In the genomic region with DNA sequence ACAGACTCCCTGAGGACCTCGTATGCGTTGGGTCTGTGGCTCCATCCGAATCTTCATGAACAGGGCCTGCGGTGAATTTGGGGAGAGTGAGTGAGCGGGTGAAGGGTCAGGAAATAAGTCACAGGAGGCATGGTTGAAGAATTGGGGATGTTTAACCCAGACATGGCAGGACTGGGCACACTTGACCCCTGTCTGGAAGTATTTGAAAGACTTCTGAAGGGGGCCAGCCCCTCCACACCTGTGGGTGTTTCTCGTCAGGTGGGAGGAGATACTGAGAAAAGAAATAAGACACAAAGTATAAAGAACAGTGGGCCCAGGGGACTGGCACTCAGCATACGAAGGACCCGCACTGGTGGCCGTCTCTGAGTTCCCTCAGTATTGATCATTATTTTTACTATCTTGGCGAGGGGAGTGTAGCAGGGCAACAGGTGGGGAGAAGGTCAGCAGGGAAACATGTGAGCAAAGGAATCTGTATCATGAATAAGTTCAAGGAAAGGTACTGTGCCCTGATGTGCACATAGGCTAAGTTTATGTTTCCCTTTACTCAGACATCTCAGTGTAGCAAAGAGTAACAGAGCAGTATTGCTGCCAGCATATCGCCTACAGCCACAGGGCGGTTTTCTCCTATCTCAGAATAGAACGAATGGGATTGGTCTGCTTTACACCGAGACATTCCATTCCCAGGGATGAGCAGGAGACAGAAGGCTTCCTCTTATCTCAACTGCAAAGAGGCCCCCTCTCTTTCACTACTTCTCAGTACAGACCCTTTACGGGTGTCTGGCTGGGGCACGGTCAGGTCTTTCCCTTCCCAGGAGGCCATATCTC, we compare ENCODE assay signal across 8 cellular contexts. TPM values are rescaled to one million over a fixed set of nuclear protein-coding genes. Genes with fewer than 3 reads are reported as not detected.
DNase-seq lines count a peak whose midpoint lies in the region; ATAC-seq and TF ChIP-seq lines count a peak whose summit lies in the region.

No MANE protein-coding gene starts in this region.

- H3K36me3 Mint-ChIP-seq in activated naive CD4-positive, alpha-beta T cell treated with anti-CD3 and anti-CD28 coated beads for 36 hours (ENCODE audit: low read depth) = peaks cover 27% of the 10 kb centered on the region

- H3K27me3 ChIP-seq in adrenal gland (no peaks in the 10 kb centered on the region), right lobe of liver (no peaks in the 10 kb centered on the region), upper lobe of left lung (no peaks in the 10 kb centered on the region)

- CTCF ChIA-PET in activated naive CD4-positive, alpha-beta T cell treated with anti-CD3 and anti-CD28 coated beads for 36 hours (lab: Charles Lee) = interaction anchor here (0.9 to 1.2 kb wide), 2 partner anchors 14 to 57 kb away, joined by 3 to 4 read pairs; no protein-coding TSS in a partner anchor

- H3K36me3 ChIP-seq in adrenal gland (replicated peaks in 1 of 2) = peaks cover 0 to 5% of the 10 kb centered on the region in 2 donors
- H3K36me3 ChIP-seq in right lobe of liver = peaks cover 0 to 6% (median 0%) of the 10 kb centered on the region in 4 donors
- H3K36me3 ChIP-seq in upper lobe of left lung = peaks cover 0 to 6% (median 0%) of the 10 kb centered on the region in 4 donors

- no peaks in the 10 kb centered on the region for H3K27me3 Mint-ChIP-seq in activated naive CD4-positive, alpha-beta T cell treated with anti-CD3 and anti-CD28 coated beads for 36 hours (ENCODE audit: low read depth)

- WGBS in adrenal gland, 4 donors = 14 to 23% (median 17%) methylated on average over 13 to 16 of the region's 16 CpGs
- WGBS in right lobe of liver (ENCODE audit: insufficient coverage, low coverage, low lambda C conversion rate, missing lambda C conversion rate) = 24% methylated on average over 14 of the region's 16 CpGs
- WGBS in upper lobe of left lung, 2 donors = 32 to 33% methylated on average over 14 to 16 of the region's 16 CpGs

- TF ChIP-seq CTCF in adrenal gland (IDR thresholded peaks at IDR 0.05) = no peak
- no peak for TF ChIP-seq CTCF in right lobe of liver (IDR thresholded peaks at IDR 0.05)
- no peak for TF ChIP-seq CTCF in upper lobe of left lung (IDR thresholded peaks at IDR 0.05)

- H3K4me3 ChIP-seq in adrenal gland (peak overlapping the region; percentile 36 to 97 (median 74)), right lobe of liver (peak overlapping the region; percentile 74 to 98 (median 77)), upper lobe of left lung (peak overlapping the region; percentile 68 to 80 (median 76))

- peak overlapping the region; percentile 78 to 100 (median 94) for H3K27ac ChIP-seq in adrenal gland
- H3K27ac ChIP-seq in right lobe of liver = peak overlapping the region; percentile 76 to 98 (median 89)
- peak overlapping the region; percentile 87 to 94 (median 93) for H3K27ac ChIP-seq in upper lobe of left lung

- TF ChIP-seq EP300 in upper lobe of left lung (IDR thresholded peaks at IDR 0.05) = no peak

- H3K9me3 ChIP-seq in adrenal gland (replicated peaks in 1 of 3) (no peaks in the 10 kb centered on the region), right lobe of liver (no peaks in the 10 kb centered on the region), upper lobe of left lung (no peaks in the 10 kb centered on the region)

- DNase-seq in activated naive CD4-positive, alpha-beta T cell treated with anti-CD3 and anti-CD28 coated beads for 36 hours = no peak
- no peak for DNase-seq in activated naive CD4-positive, alpha-beta T cell treated with anti-CD3 and anti-CD28 coated beads, Interleukin-2, amount 50 U/mL, for 16 hours
- DNase-seq in adrenal gland (peak in 1 of 7 donors; percentile 50), right lobe of liver (no peak), upper lobe of left lung (no peak), NCI-H345 (lab: John Stamatoyannopoulos, UW) (no peak), SIG-M5 (lab: John Stamatoyannopoulos, UW) (no peak)

- peaks cover 17 to 41% of the 10 kb centered on the region in 2 donors for H3K4me1 ChIP-seq in adrenal gland (replicated peaks in 1 of 2)
- peaks cover 0 to 11% (median 0%) of the 10 kb centered on the region in 4 donors for H3K4me1 ChIP-seq in right lobe of liver
- H3K4me1 ChIP-seq in upper lobe of left lung = peaks cover 12 to 25% (median 20%) of the 10 kb centered on the region in 4 donors

- H3K9me3 Mint-ChIP-seq in activated naive CD4-positive, alpha-beta T cell treated with anti-CD3 and anti-CD28 coated beads for 36 hours = no peaks in the 10 kb centered on the region

- ATAC-seq in right lobe of liver = no peak
- no peak for ATAC-seq in upper lobe of left lung (ENCODE audit: low FRiP score in 2 of 2)
- no peak for ATAC-seq in GM18870 (IDR thresholded peaks at IDR 0.05; ENCODE audit: unreplicated experiment)

- peak overlapping the region; percentile 98 for H3K4me3 Mint-ChIP-seq in activated naive CD4-positive, alpha-beta T cell treated with anti-CD3 and anti-CD28 coated beads for 36 hours

- intact Hi-C loops in activated naive CD4-positive, alpha-beta T cell treated with anti-CD3 and anti-CD28 coated beads for 36 hours (cut with micrococcal nuclease) = loop anchor here (5.0 kb wide), 1 partner anchor 187 kb away; the partner anchor contains the start of gene IL15RA
- intact Hi-C loops in adrenal gland (cut with DNase I) (no loop called here), right lobe of liver (cut with DNase I) (no loop called here)

- H3K27ac Mint-ChIP-seq in activated naive CD4-positive, alpha-beta T cell treated with anti-CD3 and anti-CD28 coated beads for 36 hours = peak overlapping the region; percentile 94

- TF ChIP-seq POLR2A in adrenal gland (IDR thresholded peaks at IDR 0.05) = no peak
- no peak for TF ChIP-seq POLR2A in right lobe of liver (IDR thresholded peaks at IDR 0.05)
- TF ChIP-seq POLR2A in upper lobe of left lung (IDR thresholded peaks at IDR 0.05) = no peak

- H3K4me1 Mint-ChIP-seq in activated naive CD4-positive, alpha-beta T cell treated with anti-CD3 and anti-CD28 coated beads for 36 hours (ENCODE audit: low read depth) = peaks cover 65% of the 10 kb centered on the region

RNA-seq across cellular contexts. Expression of gene PFKFB3, which starts 38.2 kb away (rescaled TPM):
- total RNA-seq in activated naive CD4-positive, alpha-beta T cell treated with anti-CD3 and anti-CD28 coated beads for 36 hours = 10 to 100 TPM; 87.7 to 88.5 TPM
- total RNA-seq in adrenal gland = 10 to 100 TPM; 14.9 to 72.4 (median 37.0) TPM
- 10 to 100 TPM in 2 of 3 donors, 1 to 10 TPM in 1; 8.4 to 20.8 (median 13.1) TPM for polyA plus RNA-seq in adrenal gland
- 10 to 100 TPM in 4 of 6 experiments, 1 to 10 TPM in 2; 6.8 to 57.8 (median 20.8) TPM for total RNA-seq in right lobe of liver
- total RNA-seq in upper lobe of left lung = 100 to 1,000 TPM in 1 of 6 donors, 10 to 100 TPM in 5; 48.2 to 236 (median 83.5) TPM
